In genomic region chr20:24674921-24675605, GRCh38 we compare ENCODE assay signal across 25 cellular contexts.
"Had no signal": no experiment of that assay in that cellular context is flagged by ENCODE, and none has a peak within 500 bp of the region (broad histone marks: within the 10 kb centered on the region; RNA-seq: fewer than 3 reads in every experiment).

No MANE protein-coding gene starts in this region.

- H3K9me3 Mint-ChIP-seq: activated CD8-positive, alpha-beta T cell treated with anti-CD3 and anti-CD28 coated beads for 36 hours; activated naive CD4-positive, alpha-beta T cell treated with anti-CD3 and anti-CD28 coated beads, Interleukin-2, amount 50 U/mL, for 72 hours; activated naive CD8-positive, alpha-beta T cell treated with anti-CD3 and anti-CD28 coated beads, Interleukin-2, amount 50 U/mL, for 24 hours; T-cell had no signal

- H3K36me3 ChIP-seq: ascending aorta, MG63, WERI-Rb-1 had no signal

- H3K4me1 Mint-ChIP-seq: activated CD4-positive, alpha-beta T cell treated with anti-CD3 and anti-CD28 coated beads for 36 hours; activated naive CD8-positive, alpha-beta T cell treated with anti-CD3 and anti-CD28 coated beads, Interleukin-2, amount 50 U/mL, for 24 hours; T-cell had no signal

- H3K27ac ChIP-seq: ascending aorta, body of pancreas, SK-N-MC, WERI-Rb-1 had no signal

- H3K27me3 ChIP-seq: ascending aorta, body of pancreas, MG63 had no signal

- H3K4me3 Mint-ChIP-seq: activated CD4-positive, alpha-beta T cell treated with anti-CD3 and anti-CD28 coated beads for 36 hours; activated CD8-positive, alpha-beta T cell treated with anti-CD3 and anti-CD28 coated beads for 36 hours; activated naive CD8-positive, alpha-beta T cell treated with anti-CD3 and anti-CD28 coated beads, Interleukin-2, amount 50 U/mL, for 24 hours; T-cell had no signal

- H3K27ac Mint-ChIP-seq: activated CD4-positive, alpha-beta T cell treated with anti-CD3 and anti-CD28 coated beads for 36 hours; activated CD8-positive, alpha-beta T cell treated with anti-CD3 and anti-CD28 coated beads for 36 hours; activated naive CD4-positive, alpha-beta T cell treated with anti-CD3 and anti-CD28 coated beads, Interleukin-2, amount 50 U/mL, for 72 hours; activated naive CD8-positive, alpha-beta T cell treated with anti-CD3 and anti-CD28 coated beads, Interleukin-2, amount 50 U/mL, for 24 hours; T-cell had no signal

- ATAC-seq: activated CD4-positive, alpha-beta T cell treated with anti-CD3 and anti-CD28 coated beads for 36 hours; activated CD8-positive, alpha-beta T cell treated with anti-CD3 and anti-CD28 coated beads for 36 hours; activated naive CD4-positive, alpha-beta T cell treated with anti-CD3 and anti-CD28 coated beads, Interleukin-2, amount 50 U/mL, for 72 hours; activated naive CD8-positive, alpha-beta T cell treated with anti-CD3 and anti-CD28 coated beads, Interleukin-2, amount 50 U/mL, for 24 hours; body of pancreas; Right ventricle myocardium inferior; T-cell had no signal

- H3K36me3 Mint-ChIP-seq: activated naive CD4-positive, alpha-beta T cell treated with anti-CD3 and anti-CD28 coated beads, Interleukin-2, amount 50 U/mL, for 72 hours; T-cell had no signal

- H3K4me1 ChIP-seq: body of pancreas had no signal

- H3K4me3 ChIP-seq: ascending aorta, body of pancreas, MG63, SK-N-MC had no signal

- H3K9me3 ChIP-seq: ascending aorta, body of pancreas, MG63 had no signal

- DNase-seq: activated CD4-positive, alpha-beta T cell treated with anti-CD3 and anti-CD28 coated beads for 36 hours; activated CD4-positive, alpha-beta T cell treated with anti-CD3 and anti-CD28 coated beads, Interleukin-2, amount 50 U/mL, for 1 hour; activated CD8-positive, alpha-beta memory T cell treated with anti-CD3 and anti-CD28 coated beads, Interleukin-2, amount 50 U/mL, for 48 hours; activated CD8-positive, alpha-beta T cell treated with anti-CD3 and anti-CD28 coated beads for 36 hours; activated naive CD4-positive, alpha-beta T cell treated with Interleukin-2 at 50 U/mL for 16 hours; activated naive CD8-positive, alpha-beta T cell treated with anti-CD3 and anti-CD28 coated beads, Interleukin-2, amount 50 U/mL, for 24 hours; activated T-cell treated with anti-CD3 and anti-CD28 coated beads, Interleukin-2, amount 50 U/mL, for 1 hour; amniotic stem cell; body of pancreas; MG63; NCI-H1105; NCI-H1436; NCI-H1694 treated with DMSO at 0.1 percent for 48 hours; NCI-H2029 treated with DMSO at 0.1 percent for 48 hours; NCI-H345; NCI-H510A; NCI-H526 treated with DMSO at 0.1 percent for 48 hours; NCI-H82; T-cell; T-helper 2 cell; WERI-Rb-1 had no signal

- H3K27me3 Mint-ChIP-seq: activated CD4-positive, alpha-beta T cell treated with anti-CD3 and anti-CD28 coated beads for 36 hours; activated CD8-positive, alpha-beta T cell treated with anti-CD3 and anti-CD28 coated beads for 36 hours; activated naive CD8-positive, alpha-beta T cell treated with anti-CD3 and anti-CD28 coated beads, Interleukin-2, amount 50 U/mL, for 24 hours; T-cell had no signal
